In the genomic region with DNA sequence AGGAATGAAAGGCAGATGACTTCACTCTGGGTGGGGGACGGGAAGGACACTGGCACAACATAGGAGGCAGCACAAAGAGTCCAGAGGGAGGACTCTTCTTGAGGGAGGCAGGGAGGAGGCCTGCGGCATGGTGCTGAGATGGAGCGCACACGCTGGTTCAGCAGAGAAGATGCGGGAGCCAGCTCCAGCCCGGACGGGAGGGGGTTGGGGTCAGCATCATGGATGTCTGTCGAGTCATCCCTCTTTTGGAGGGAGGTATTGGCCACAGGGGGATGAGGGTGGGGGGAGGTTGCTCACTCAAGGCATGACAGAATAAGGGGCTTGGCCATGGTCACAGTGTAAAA, we compare ENCODE assay signal across 17 cellular contexts. TPM values are rescaled to one million over a fixed set of nuclear protein-coding genes. Genes with fewer than 3 reads are reported as not detected.
DNase-seq lines count a peak whose midpoint lies in the region; ATAC-seq and TF ChIP-seq lines count a peak whose summit lies in the region.
"Had no signal": no experiment of that assay in that cellular context is flagged by ENCODE, and none has a peak within 500 bp of the region (broad histone marks: within the 10 kb centered on the region; RNA-seq: fewer than 3 reads in every experiment).

No MANE protein-coding gene starts in this region.

- H2BK15ac ChIP-seq in mesenchymal stem cell (ENCODE audit: low read depth, poor library complexity, severe bottlenecking), result no peak overlapping the region

- peak overlapping the region in 10 of 11 experiments; percentile 41 to 70 (median 50); a peak in 17 of 22 replicates for H3K4me2 ChIP-seq in BLaER1 treated with 17β-estradiol and CSF1 and Interleukin-3, amounts not matched to agents 10 nM and 100 nM
- H3K4me2 ChIP-seq in mesenchymal stem cell (ENCODE audit: low read length, poor library complexity, severe bottlenecking) (no peak overlapping the region), osteoblast (ENCODE audit: insufficient read depth, low read length) (no peak overlapping the region)

- peaks cover 12% of the 10 kb centered on the region for H3K79me2 ChIP-seq in osteoblast (ENCODE audit: insufficient read depth, low read length)

- H3K27me3 ChIP-seq in BLaER1 treated with 17β-estradiol and CSF1 and Interleukin-3, amounts not matched to agents 10 nM and 100 nM, result no peaks in the 10 kb centered on the region
- no peaks in the 10 kb centered on the region for H3K27me3 ChIP-seq in SJCRH30
- no peaks in the 10 kb centered on the region for H3K27me3 ChIP-seq in mesenchymal stem cell (ENCODE audit: control insufficient read depth in 1 of 2, insufficient read depth in 1 of 2, low read length in 2 of 2)
- H3K27me3 ChIP-seq in osteoblast (ENCODE audit: insufficient read depth, low read length), result no peaks in the 10 kb centered on the region
- H3K27me3 ChIP-seq in colonic mucosa, result no peaks in the 10 kb centered on the region
- H3K27me3 ChIP-seq: MG63 had no signal

- H3K36me3 ChIP-seq in BLaER1 treated with 17β-estradiol and CSF1 and Interleukin-3, amounts not matched to agents 10 nM and 100 nM, result peaks cover 65 to 84% (median 72%) of the 10 kb centered on the region in 11 experiments
- H3K36me3 ChIP-seq in SJCRH30 (peaks cover 3% of the 10 kb centered on the region; the same call in 1 of the 2 replicates), mesenchymal stem cell (ENCODE audit: control insufficient read depth in 1 of 2, insufficient read depth in 2 of 2, low read depth in 1 of 2, low read length in 2 of 2) (peaks cover 64 to 72% of the 10 kb centered on the region in 2 experiments), osteoblast (ENCODE audit: insufficient read depth, low read length) (peaks cover 38% of the 10 kb centered on the region), colonic mucosa (no peaks in the 10 kb centered on the region)

- H2AFZ ChIP-seq in mesenchymal stem cell (ENCODE audit: low read depth, low read length), result no peak overlapping the region
- no peak overlapping the region for H2AFZ ChIP-seq in osteoblast (ENCODE audit: low read length)

- ATAC-seq in HG02885 (IDR thresholded peaks at IDR 0.05; ENCODE audit: poor library complexity, unreplicated experiment), result no peak
- ATAC-seq: CD8-positive, alpha-beta T cell had no signal

- H3K9me3 ChIP-seq in BLaER1 treated with 17β-estradiol and CSF1 and Interleukin-3, amounts not matched to agents 10 nM and 100 nM (replicated peaks in 1 of 11), result no peaks in the 10 kb centered on the region
- H3K9me3 ChIP-seq in SJCRH30 (replicated peaks) (no peaks in the 10 kb centered on the region), mesenchymal stem cell (ENCODE audit: control insufficient read depth, low read length) (no peaks in the 10 kb centered on the region), osteoblast (ENCODE audit: low read depth, low read length) (no peaks in the 10 kb centered on the region), colonic mucosa (no peaks in the 10 kb centered on the region)
- H3K9me3 ChIP-seq: HAP-1, MG63 had no signal

- H3K14ac ChIP-seq in mesenchymal stem cell (ENCODE audit: low read length in 2 of 2), result no peak overlapping the region

- peaks cover 0 to 80% (median 46%) of the 10 kb centered on the region in 11 experiments; a peak in 19 of 22 replicates for H4K20me1 ChIP-seq in BLaER1 treated with 17β-estradiol and CSF1 and Interleukin-3, amounts not matched to agents 10 nM and 100 nM
- peaks cover 5% of the 10 kb centered on the region for H4K20me1 ChIP-seq in osteoblast (ENCODE audit: insufficient read depth, low read length)

- intact Hi-C loops in colonic mucosa (cut with DNase I), result no loop called here

- WGBS in mesenchymal stem cell, result 72% methylated on average over 8 of the region's 8 CpGs

- H3K23ac ChIP-seq in mesenchymal stem cell (ENCODE audit: low read length in 2 of 2), result peak overlapping the region in 1 of 2 experiments; percentile 14

- H4K8ac ChIP-seq in mesenchymal stem cell (ENCODE audit: low read length), result no peak overlapping the region

- H3K79me1 ChIP-seq in mesenchymal stem cell (replicated peaks; ENCODE audit: low read length, poor library complexity, severe bottlenecking), result peaks cover 17% of the 10 kb centered on the region

- peak overlapping the region in 3 of 11 experiments; percentile 18 to 30 (median 23); a peak in 4 of 22 replicates for H3K9ac ChIP-seq in BLaER1 treated with 17β-estradiol and CSF1 and Interleukin-3, amounts not matched to agents 10 nM and 100 nM
- no peak overlapping the region for H3K9ac ChIP-seq in mesenchymal stem cell (ENCODE audit: low read length)
- H3K9ac ChIP-seq in colonic mucosa (ENCODE audit: low read depth in 2 of 2, low read length in 2 of 2), result peak overlapping the region in 1 of 2 donors; percentile 2

- H2BK5ac ChIP-seq in mesenchymal stem cell (ENCODE audit: low read depth, low read length, poor library complexity, severe bottlenecking), result no peak overlapping the region

- no peak overlapping the region for H2AK5ac ChIP-seq in mesenchymal stem cell (ENCODE audit: low read length, severe bottlenecking)

- H3K18ac ChIP-seq in mesenchymal stem cell (ENCODE audit: low read depth in 1 of 2, low read length in 2 of 2), result peak overlapping the region in 1 of 2 experiments; percentile 21

- H3K4me1 ChIP-seq in BLaER1 treated with 17β-estradiol and CSF1 and Interleukin-3, amounts not matched to agents 10 nM and 100 nM, result peaks cover 15 to 44% (median 35%) of the 10 kb centered on the region in 10 experiments
- H3K4me1 ChIP-seq in SJCRH30, result peaks cover 23% of the 10 kb centered on the region
- peaks cover 7% of the 10 kb centered on the region for H3K4me1 ChIP-seq in mesenchymal stem cell (ENCODE audit: control insufficient read depth, insufficient read depth, low read depth, low read length)
- H3K4me1 ChIP-seq in osteoblast (ENCODE audit: insufficient read depth, low read length), result no peaks in the 10 kb centered on the region
- no peaks in the 10 kb centered on the region for H3K4me1 ChIP-seq in colonic mucosa
- H3K4me1 ChIP-seq: HAP-1 had no signal

- H2BK12ac ChIP-seq in mesenchymal stem cell (ENCODE audit: low read length in 2 of 2), result no peak overlapping the region

- peak overlapping the region; percentile 20 for H4K91ac ChIP-seq in mesenchymal stem cell (ENCODE audit: low read length)

- no peak overlapping the region for H2BK120ac ChIP-seq in mesenchymal stem cell (ENCODE audit: low read depth, low read length)

- no peak for TF ChIP-seq CTCF in osteoblast (IDR thresholded peaks at IDR 0.05; ENCODE audit: extremely low read depth, low read depth, low read length)
- TF ChIP-seq CTCF in colonic mucosa (IDR thresholded peaks at IDR 0.05), result no peak

- H3K27ac ChIP-seq in BLaER1 treated with 17β-estradiol and CSF1 and Interleukin-3, amounts not matched to agents 10 nM and 100 nM, result no peak overlapping the region
- peak overlapping the region; percentile 74 for H3K27ac ChIP-seq in SJCRH30
- no peak overlapping the region for H3K27ac ChIP-seq in mesenchymal stem cell (ENCODE audit: low read length, poor library complexity, severe bottlenecking)
- no peak overlapping the region for H3K27ac ChIP-seq in osteoblast (ENCODE audit: low read depth, low read length)
- H3K27ac ChIP-seq in colonic mucosa, result no peak overlapping the region

- peak in 1 of 2 experiments; percentile 50 for DNase-seq in SJCRH30
- no peak for DNase-seq in mesenchymal stem cell
- peak; percentile 66 for DNase-seq in osteoblast (ENCODE audit: insufficient read length, low spot score, missing footprints)
- no peak for DNase-seq in colonic mucosa
- no peak for DNase-seq in superior temporal gyrus (ENCODE audit: extremely low spot score)
- DNase-seq: ACHN; CD8-positive, alpha-beta T cell; Karpas-422; MG63; NCI-H1092; NCI-H146; NCI-H2081; NCI-H748 treated with DMSO at 0.1 percent for 48 hours; SIG-M5 had no signal

- H3K4me3 ChIP-seq in BLaER1 treated with 17β-estradiol and CSF1 and Interleukin-3, amounts not matched to agents 10 nM and 100 nM, result no peak overlapping the region
- no peak overlapping the region for H3K4me3 ChIP-seq in SJCRH30
- no peak overlapping the region for H3K4me3 ChIP-seq in mesenchymal stem cell (ENCODE audit: insufficient read depth in 1 of 2, low read depth in 1 of 2, low read length in 2 of 2)
- H3K4me3 ChIP-seq in osteoblast (ENCODE audit: insufficient read depth, low read length), result no peak overlapping the region
- no peak overlapping the region for H3K4me3 ChIP-seq in colonic mucosa
- H3K4me3 ChIP-seq: HAP-1, MG63 had no signal

- H3K4ac ChIP-seq in mesenchymal stem cell (ENCODE audit: low read depth in 1 of 2, low read length in 2 of 2), result no peak overlapping the region

RNA-seq across cellular contexts. Expression of gene DCAKD, which starts 19.3 kb away (rescaled TPM):
- total RNA-seq in SJCRH30 (2014; rRNA removed; shearing (Covaris generic)), result 43.3 and 45.1 TPM in 2 replicates
- 21.4 TPM for polyA plus RNA-seq in mesenchymal stem cell (2013, experiment 1 of 2)
- 21.3 TPM for polyA plus RNA-seq in mesenchymal stem cell (2013, experiment 2 of 2)
- total RNA-seq in osteoblast, result 34.5 and 39.1 TPM in 2 replicates
- total RNA-seq in colonic mucosa, result 10 to 100 TPM; 20.2 to 46.8 TPM

RNA-seq across cellular contexts. Expression of gene NMT1, which starts 29.0 kb away (rescaled TPM):
- total RNA-seq in SJCRH30 (2014; rRNA removed; shearing (Covaris generic)), result 69.9 and 72.0 TPM in 2 replicates
- polyA plus RNA-seq in mesenchymal stem cell (2013, experiment 1 of 2), result 118 TPM
- 123 TPM for polyA plus RNA-seq in mesenchymal stem cell (2013, experiment 2 of 2)
- 51.8 and 66.6 TPM in 2 replicates for total RNA-seq in osteoblast
- 100 to 1,000 TPM in 1 of 2 donors, 10 to 100 TPM in 1; 68.0 to 127 TPM for total RNA-seq in colonic mucosa

Comparison
In these comparisons a context has a peak if more than half of its experiments do, and no peak if none do; other contexts are left out.
1. H3K4me2 ChIP-seq: peak in BLaER1 treated with 17β-estradiol and CSF1 and Interleukin-3, amounts not matched to agents 10 nM and 100 nM (10 of 11); none in mesenchymal stem cell (single experiment) and osteoblast (single experiment).